ENCODE assay signal across 9 cellular contexts in the genomic region with DNA sequence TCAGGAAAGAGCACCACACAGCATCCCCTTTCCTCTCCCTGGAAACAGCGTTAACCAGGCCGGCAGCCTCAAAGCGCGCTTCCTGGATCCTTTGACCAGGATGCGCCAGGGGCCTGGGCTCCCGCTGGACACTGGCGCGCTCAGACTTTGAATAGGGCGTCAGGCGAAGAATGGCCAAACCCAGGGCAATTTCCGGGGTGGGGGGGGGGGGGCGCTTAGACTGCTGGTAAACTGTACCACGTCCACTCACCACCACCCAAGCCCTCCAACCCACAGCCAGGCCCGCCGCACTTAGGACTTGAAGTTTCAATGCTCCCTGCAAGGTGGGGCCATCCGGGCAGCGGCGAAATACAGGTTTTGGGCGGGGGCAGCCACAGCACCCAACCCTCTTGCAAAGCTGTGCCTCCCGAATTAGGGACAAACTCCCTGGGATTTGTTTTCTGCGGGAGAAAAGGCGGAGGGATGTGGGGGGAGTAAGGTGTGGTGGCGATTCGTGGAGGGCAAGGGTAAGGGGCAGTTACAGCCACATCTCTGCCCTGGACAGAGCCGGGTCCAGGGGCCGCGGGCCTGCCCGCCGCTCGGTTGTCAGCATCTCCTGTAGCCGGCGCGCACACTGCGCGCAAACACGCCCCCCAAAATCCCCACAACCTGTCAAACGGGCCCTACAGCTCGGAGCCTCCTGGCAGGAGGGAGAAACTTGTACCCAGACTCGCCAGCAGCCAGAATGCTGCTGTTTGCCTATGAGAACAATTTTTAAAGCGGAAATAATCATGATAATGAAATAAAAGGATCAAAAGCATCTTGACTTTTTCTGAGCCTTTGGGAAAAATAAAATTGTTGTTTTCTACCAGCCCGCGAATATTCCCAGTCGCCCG. TPM values are rescaled to one million over a fixed set of nuclear protein-coding genes. Genes with fewer than 3 reads are reported as not detected.
DNase-seq lines count a peak whose midpoint lies in the region; ATAC-seq lines count a peak whose summit lies in the region.
"Had no signal": no experiment of that assay in that cellular context is flagged by ENCODE, and none has a peak within 500 bp of the region (broad histone marks: within the 10 kb centered on the region; RNA-seq: fewer than 3 reads in every experiment).

No MANE protein-coding gene starts in this region.

- no peaks in the 10 kb centered on the region for H3K9me3 ChIP-seq in SK-N-MC (ENCODE audit: low read depth, low read length)

- H3K9ac ChIP-seq in SK-N-MC (ENCODE audit: insufficient read length), result no peak overlapping the region

- H3K27ac ChIP-seq in SK-N-MC (peak overlapping the region; percentile 78; the same call in 1 of the 2 replicates), skin epidermis (peak overlapping the region in 6 of 21 experiments; percentile 15 to 72 (median 58))

- no peaks in the 10 kb centered on the region for H3K36me3 ChIP-seq in SK-N-MC (ENCODE audit: insufficient read depth, low read length)

- peak overlapping the region; percentile 89 for H3K4me3 ChIP-seq in SK-N-MC
- peak overlapping the region; percentile 42 to 58 (median 47) for H3K4me3 ChIP-seq in skin epidermis

- DNase-seq in DMS79 treated with DMSO at 0.1 percent for 48 hours (lab: John Stamatoyannopoulos, UW) (peak; percentile 48), DMS79 (lab: John Stamatoyannopoulos, UW) (no peak), SK-N-MC (ENCODE audit: low read depth, low spot score) (no peak), hypothalamus (lab: John Stamatoyannopoulos, UW) (peak in 32 of 51 donors; percentile 8 to 61 (median 24)), dermis blood vessel endothelial cell (no peak)

- ATAC-seq in GM21825 (IDR thresholded peaks at IDR 0.05; ENCODE audit: unreplicated experiment), result no peak
- ATAC-seq in HG02870 (IDR thresholded peaks at IDR 0.05; ENCODE audit: unreplicated experiment), result no peak

RNA-seq across cellular contexts. Expression of a gene that starts 1.0 kb away (rescaled TPM):
- total RNA-seq in dermis blood vessel endothelial cell, result not detected in 2 replicates

RNA-seq across cellular contexts. Expression of a gene that starts 50.3 kb away (rescaled TPM):
- total RNA-seq in dermis blood vessel endothelial cell, result not detected in 2 replicates
- total RNA-seq: pulmonary artery endothelial cell had no signal

Comparison
In these comparisons a context has a peak if more than half of its experiments do, and no peak if none do; other contexts are left out.
1. DNase-seq: peak in DMS79 treated with DMSO at 0.1 percent for 48 hours (single experiment) and hypothalamus (32 of 51); none in DMS79 (single experiment), SK-N-MC (single experiment) and dermis blood vessel endothelial cell (single experiment).